ENCODE assay signal across 24 cellular contexts in genomic region chr12:110856517-110856916, GRCh38. TPM values are rescaled to one million over a fixed set of nuclear protein-coding genes. Genes with fewer than 3 reads are reported as not detected.
"Had no signal": no experiment of that assay in that cellular context is flagged by ENCODE, and none has a peak within 500 bp of the region (broad histone marks: within the 10 kb centered on the region; RNA-seq: fewer than 3 reads in every experiment).

No MANE protein-coding gene starts in this region.

- H3K27ac ChIP-seq: RWPE1 had no signal

- DNase-seq: Karpas-422, KG1, MV-4-11, NCI-H1048, NCI-H1105 treated with DMSO at 0.1 percent for 48 hours, NCI-H1417 treated with DMSO at 0.1 percent for 48 hours, NCI-H146, NCI-H1694 treated with DMSO at 0.1 percent for 48 hours, NCI-H1930, NCI-H2081, NCI-H2107, NCI-H345, NCI-H510A, NCI-H524 treated with DMSO at 0.1 percent for 48 hours, NCI-H69, NCI-H774, SHP77, T-helper 2 cell had no signal

- ATAC-seq: Panc1 had no signal

RNA-seq across cellular contexts. Expression of gene CCDC63, which starts 9.7 kb away (rescaled TPM):
- total RNA-seq: HT-29; M059J; SK-MEL-5; T-helper 1 cell treated with Interleukin-12 subunit alpha and Interleukin-12 subunit beta and Interleukin-4 antibody, amounts not matched to agents 30 ng/mL and 1 ng/mL, for 36 hours had no signal
